In genomic region chr5:57133574-57133973, GRCh38 we compare ENCODE assay signal across 27 cellular contexts.
"Had no signal": no experiment of that assay in that cellular context is flagged by ENCODE, and none has a peak within 500 bp of the region (broad histone marks: within the 10 kb centered on the region; RNA-seq: fewer than 3 reads in every experiment).

No MANE protein-coding gene starts in this region.

- ATAC-seq: stimulated activated effector memory CD8-positive, alpha-beta T cell treated with anti-CD3 and anti-CD28 coated beads, Interleukin-12 subunit alpha, Interleukin-12 subunit beta, amount 100 ng/mL, for 72 hours; stimulated activated memory B cell treated with anti-CD40 and anti-IgM and Interleukin-4, amounts not matched to agents 10 μg/mL and 1 μg/mL and 100 μg/mL, for 72 hours; stimulated activated naive B cell treated with anti-CD40 and anti-IgM and Interleukin-4, amounts not matched to agents 10 μg/mL and 1 μg/mL and 100 μg/mL, for 72 hours; stimulated activated naive CD8-positive, alpha-beta T cell treated with anti-CD3 and anti-CD28 coated beads, Interleukin-15, amount 100 ng/mL, for 72 hours; stimulated activated naive CD8-positive, alpha-beta T cell treated with anti-CD3 and anti-CD28 coated beads, Interleukin-15, Interleukin-2, amounts not matched to agents 100 U/mL and 50 U/mL, for 24 hours; upper lobe of right lung had no signal

- DNase-seq: stimulated activated CD4-positive, alpha-beta T cell treated with anti-CD3 and anti-CD28 coated beads, Interleukin-2, amount 100 ng/mL, for 48 hours; stimulated activated CD4-positive, alpha-beta T cell treated with anti-CD3 and anti-CD28 coated beads, Interleukin-4, amount 100 ng/mL, for 1 hour; stimulated activated CD4-positive, alpha-beta T cell treated with anti-CD3 and anti-CD28 coated beads, Interleukin-4, amount 100 ng/mL, for 24 hours; stimulated activated CD4-positive, alpha-beta T cell treated with anti-CD3 and anti-CD28 coated beads, Interleukin-4, amount 100 ng/mL, for 4 hours; stimulated activated CD8-positive, alpha-beta memory T cell treated with anti-CD3 and anti-CD28 coated beads, Interleukin-4, amount 100 ng/mL, for 48 hours; stimulated activated naive B cell treated with anti-CD40 and anti-IgM and Interleukin-4, amounts not matched to agents 10 μg/mL and 1 μg/mL and 100 μg/mL, for 72 hours; stimulated activated naive CD4-positive, alpha-beta T cell; stimulated activated naive CD4-positive, alpha-beta T cell treated with Interleukin-2 at 50 U/mL for 16 hours; stimulated activated naive CD8-positive, alpha-beta T cell treated with anti-CD3 and anti-CD28 coated beads, Interleukin-15, amount 100 ng/mL, for 72 hours; stimulated activated naive CD8-positive, alpha-beta T cell treated with anti-CD3 and anti-CD28 coated beads, Interleukin-15, Interleukin-2, amounts not matched to agents 100 U/mL and 50 U/mL, for 24 hours; stomach; substantia nigra; testis; thyroid gland; tibial artery; transverse colon; trophoblast cell; upper lobe of left lung; upper lobe of right lung; uterus had no signal

- H3K36me3 ChIP-seq: stomach, suprapubic skin, thoracic aorta, thyroid gland, tibial artery, tibial nerve, transverse colon, upper lobe of left lung, upper lobe of right lung, uterus, vagina had no signal

- H3K4me1 ChIP-seq: stomach, suprapubic skin, testis, thyroid gland, tibial artery, tibial nerve, transverse colon, upper lobe of left lung, upper lobe of right lung, uterus, vagina had no signal

- H3K27me3 ChIP-seq: testis, thyroid gland, tibial artery, tibial nerve, transverse colon, upper lobe of left lung, upper lobe of right lung, uterus, vagina had no signal

- FAIRE-seq: urothelium cell line had no signal

- H3K27ac ChIP-seq: stomach, suprapubic skin, testis, thoracic aorta, thyroid gland, tibial artery, tibial nerve, transverse colon, upper lobe of left lung, upper lobe of right lung, uterus, vagina had no signal

- H3K9me3 ChIP-seq: stomach, suprapubic skin, testis, thoracic aorta, thyroid gland, tibial artery, tibial nerve, transverse colon, upper lobe of left lung, upper lobe of right lung, uterus, vagina had no signal

- H3K4me3 ChIP-seq: stomach, suprapubic skin, testis, thoracic aorta, thyroid gland, tibial artery, tibial nerve, transverse colon, upper lobe of left lung, upper lobe of right lung, uterus, vagina had no signal
